ENCODE assay signal across 1 cellular context in the genomic region with DNA sequence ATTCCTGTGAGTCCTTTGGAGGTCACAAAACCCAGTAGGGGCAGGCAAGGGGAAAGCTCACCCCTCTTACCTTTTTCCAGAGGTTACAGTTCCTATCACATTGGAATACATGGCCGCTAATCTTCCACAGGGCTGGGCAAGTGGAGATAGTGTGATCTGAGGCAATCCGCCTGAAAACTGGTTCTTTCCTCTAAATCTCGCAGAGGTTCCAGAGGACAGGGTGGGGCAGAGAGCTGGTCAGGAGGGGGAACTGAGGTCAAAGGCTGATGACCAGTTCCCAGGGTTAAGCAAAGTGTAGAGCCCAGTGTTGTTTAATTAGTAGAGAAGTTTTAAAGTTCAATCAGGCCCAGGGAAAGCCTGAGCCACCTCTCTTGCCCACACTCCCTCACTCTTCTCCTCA.
A peak's percentile ranks its signal among the peaks of the same experiment; 100 is the strongest.
TF ChIP-seq lines count a peak whose summit lies in the region.

A gene (minus strand): TSS at position 179 of the 400 bp plus-strand sequence. CDS start 68 bp downstream, at position 111.

TF ChIP-seq in HepG2, 621 proteins besides CTCF, POLR2A, EP300 and RAD21 (continued from another document and continues in another):
- no peak for TF ChIP-seq ATAD3A (CRISPR knock-in tag; IDR thresholded peaks at IDR 0.05)
- TF ChIP-seq HNRNPK (IDR thresholded peaks at IDR 0.05; ENCODE audit: low read depth, low read length, poor library complexity, severe bottlenecking): no peak
- TF ChIP-seq KMT2A (CRISPR knock-in tag; IDR thresholded peaks at IDR 0.05): 0 out of 2 replicates have a peak, but pooled peaks have one; percentile 60
- TF ChIP-seq, protein P1, sequence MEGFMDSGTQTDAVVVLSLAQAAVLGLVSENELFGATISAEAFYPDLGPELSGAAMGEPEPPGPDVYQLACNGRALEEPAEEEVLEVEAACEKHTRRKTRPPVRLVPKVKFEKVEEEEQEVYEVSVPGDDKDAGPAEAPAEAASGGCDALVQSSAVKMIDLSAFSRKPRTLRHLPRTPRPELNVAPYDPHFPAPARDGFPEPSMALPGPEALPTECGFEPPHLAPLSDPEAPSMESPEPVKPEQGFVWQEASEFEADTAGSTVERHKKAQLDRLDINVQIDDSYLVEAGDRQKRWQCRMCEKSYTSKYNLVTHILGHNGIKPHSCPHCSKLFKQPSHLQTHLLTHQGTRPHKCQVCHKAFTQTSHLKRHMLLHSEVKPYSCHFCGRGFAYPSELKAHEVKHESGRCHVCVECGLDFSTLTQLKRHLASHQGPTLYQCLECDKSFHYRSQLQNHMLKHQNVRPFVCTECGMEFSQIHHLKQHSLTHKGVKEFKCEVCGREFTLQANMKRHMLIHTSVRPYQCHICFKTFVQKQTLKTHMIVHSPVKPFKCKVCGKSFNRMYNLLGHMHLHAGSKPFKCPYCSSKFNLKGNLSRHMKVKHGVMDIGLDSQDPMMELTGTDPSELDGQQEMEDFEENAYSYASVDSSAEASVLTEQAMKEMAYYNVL (CRISPR knock-in tag; IDR thresholded peaks at IDR 0.05; ENCODE audit: borderline replicate concordance): no peak
- no peak for TF ChIP-seq ZFYVE20 (CRISPR knock-in tag; IDR thresholded peaks at IDR 0.05; ENCODE audit: borderline replicate concordance, low read depth)
- TF ChIP-seq ZNF761 (CRISPR knock-in tag; conservative IDR thresholded peaks at IDR 0.05): no peak
- peak; percentile 51; the same call in 1 of the 2 replicates for TF ChIP-seq TARDBP (CRISPR knock-in tag; IDR thresholded peaks at IDR 0.05)
- TF ChIP-seq CHD2 (IDR thresholded peaks at IDR 0.05; ENCODE audit: low read depth, low read length): peak; percentile 82
- TF ChIP-seq, protein P2, sequence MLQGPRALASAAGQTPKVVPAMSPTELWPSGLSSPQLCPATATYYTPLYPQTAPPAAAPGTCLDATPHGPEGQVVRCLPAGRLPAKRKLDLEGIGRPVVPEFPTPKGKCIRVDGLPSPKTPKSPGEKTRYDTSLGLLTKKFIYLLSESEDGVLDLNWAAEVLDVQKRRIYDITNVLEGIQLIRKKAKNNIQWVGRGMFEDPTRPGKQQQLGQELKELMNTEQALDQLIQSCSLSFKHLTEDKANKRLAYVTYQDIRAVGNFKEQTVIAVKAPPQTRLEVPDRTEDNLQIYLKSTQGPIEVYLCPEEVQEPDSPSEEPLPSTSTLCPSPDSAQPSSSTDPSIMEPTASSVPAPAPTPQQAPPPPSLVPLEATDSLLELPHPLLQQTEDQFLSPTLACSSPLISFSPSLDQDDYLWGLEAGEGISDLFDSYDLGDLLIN (CRISPR knock-in tag; IDR thresholded peaks at IDR 0.05; ENCODE audit: borderline replicate concordance): no peak
- TF ChIP-seq, protein P3, sequence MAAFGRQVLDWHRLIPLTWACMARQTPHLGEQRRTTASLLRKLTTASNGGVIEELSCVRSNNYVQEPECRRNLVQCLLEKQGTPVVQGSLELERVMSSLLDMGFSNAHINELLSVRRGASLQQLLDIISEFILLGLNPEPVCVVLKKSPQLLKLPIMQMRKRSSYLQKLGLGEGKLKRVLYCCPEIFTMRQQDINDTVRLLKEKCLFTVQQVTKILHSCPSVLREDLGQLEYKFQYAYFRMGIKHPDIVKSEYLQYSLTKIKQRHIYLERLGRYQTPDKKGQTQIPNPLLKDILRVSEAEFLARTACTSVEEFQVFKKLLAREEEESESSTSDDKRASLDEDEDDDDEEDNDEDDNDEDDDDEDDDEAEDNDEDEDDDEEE (CRISPR knock-in tag; IDR thresholded peaks at IDR 0.05): no peak
- TF ChIP-seq ZNF496 (CRISPR knock-in tag; IDR thresholded peaks at IDR 0.05; ENCODE audit: insufficient replicate concordance): no peak
- TF ChIP-seq NR2F6 (IDR thresholded peaks at IDR 0.05): peak; percentile 81
- TF ChIP-seq NR2F6 (CRISPR knock-in tag; IDR thresholded peaks at IDR 0.05): peak; percentile 83
- no peak for TF ChIP-seq ZNF333 (CRISPR knock-in tag; IDR thresholded peaks at IDR 0.05; ENCODE audit: borderline replicate concordance)
- TF ChIP-seq, protein P4, sequence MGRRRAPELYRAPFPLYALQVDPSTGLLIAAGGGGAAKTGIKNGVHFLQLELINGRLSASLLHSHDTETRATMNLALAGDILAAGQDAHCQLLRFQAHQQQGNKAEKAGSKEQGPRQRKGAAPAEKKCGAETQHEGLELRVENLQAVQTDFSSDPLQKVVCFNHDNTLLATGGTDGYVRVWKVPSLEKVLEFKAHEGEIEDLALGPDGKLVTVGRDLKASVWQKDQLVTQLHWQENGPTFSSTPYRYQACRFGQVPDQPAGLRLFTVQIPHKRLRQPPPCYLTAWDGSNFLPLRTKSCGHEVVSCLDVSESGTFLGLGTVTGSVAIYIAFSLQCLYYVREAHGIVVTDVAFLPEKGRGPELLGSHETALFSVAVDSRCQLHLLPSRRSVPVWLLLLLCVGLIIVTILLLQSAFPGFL (CRISPR knock-in tag; IDR thresholded peaks at IDR 0.05): no peak
- no peak for TF ChIP-seq LCORL (IDR thresholded peaks at IDR 0.05)
- peak; percentile 70 for TF ChIP-seq LCORL (CRISPR knock-in tag; IDR thresholded peaks at IDR 0.05)
- TF ChIP-seq ZNF350 (CRISPR knock-in tag; IDR thresholded peaks at IDR 0.05; ENCODE audit: borderline replicate concordance, low read depth): peak; percentile 32; the same call in 1 of the 2 replicates
- TF ChIP-seq ZNF282 (IDR thresholded peaks at IDR 0.05; ENCODE audit: partially characterized antibody): no peak
- TF ChIP-seq RFX5 (IDR thresholded peaks at IDR 0.05; ENCODE audit: low read depth, low read length): no peak
- no peak for TF ChIP-seq ZNF841 (CRISPR knock-in tag; IDR thresholded peaks at IDR 0.05; ENCODE audit: borderline replicate concordance)
- TF ChIP-seq, protein P5, sequence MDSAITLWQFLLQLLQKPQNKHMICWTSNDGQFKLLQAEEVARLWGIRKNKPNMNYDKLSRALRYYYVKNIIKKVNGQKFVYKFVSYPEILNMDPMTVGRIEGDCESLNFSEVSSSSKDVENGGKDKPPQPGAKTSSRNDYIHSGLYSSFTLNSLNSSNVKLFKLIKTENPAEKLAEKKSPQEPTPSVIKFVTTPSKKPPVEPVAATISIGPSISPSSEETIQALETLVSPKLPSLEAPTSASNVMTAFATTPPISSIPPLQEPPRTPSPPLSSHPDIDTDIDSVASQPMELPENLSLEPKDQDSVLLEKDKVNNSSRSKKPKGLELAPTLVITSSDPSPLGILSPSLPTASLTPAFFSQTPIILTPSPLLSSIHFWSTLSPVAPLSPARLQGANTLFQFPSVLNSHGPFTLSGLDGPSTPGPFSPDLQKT (CRISPR knock-in tag; IDR thresholded peaks at IDR 0.05; ENCODE audit: borderline replicate concordance): no peak
- TF ChIP-seq, protein P6, sequence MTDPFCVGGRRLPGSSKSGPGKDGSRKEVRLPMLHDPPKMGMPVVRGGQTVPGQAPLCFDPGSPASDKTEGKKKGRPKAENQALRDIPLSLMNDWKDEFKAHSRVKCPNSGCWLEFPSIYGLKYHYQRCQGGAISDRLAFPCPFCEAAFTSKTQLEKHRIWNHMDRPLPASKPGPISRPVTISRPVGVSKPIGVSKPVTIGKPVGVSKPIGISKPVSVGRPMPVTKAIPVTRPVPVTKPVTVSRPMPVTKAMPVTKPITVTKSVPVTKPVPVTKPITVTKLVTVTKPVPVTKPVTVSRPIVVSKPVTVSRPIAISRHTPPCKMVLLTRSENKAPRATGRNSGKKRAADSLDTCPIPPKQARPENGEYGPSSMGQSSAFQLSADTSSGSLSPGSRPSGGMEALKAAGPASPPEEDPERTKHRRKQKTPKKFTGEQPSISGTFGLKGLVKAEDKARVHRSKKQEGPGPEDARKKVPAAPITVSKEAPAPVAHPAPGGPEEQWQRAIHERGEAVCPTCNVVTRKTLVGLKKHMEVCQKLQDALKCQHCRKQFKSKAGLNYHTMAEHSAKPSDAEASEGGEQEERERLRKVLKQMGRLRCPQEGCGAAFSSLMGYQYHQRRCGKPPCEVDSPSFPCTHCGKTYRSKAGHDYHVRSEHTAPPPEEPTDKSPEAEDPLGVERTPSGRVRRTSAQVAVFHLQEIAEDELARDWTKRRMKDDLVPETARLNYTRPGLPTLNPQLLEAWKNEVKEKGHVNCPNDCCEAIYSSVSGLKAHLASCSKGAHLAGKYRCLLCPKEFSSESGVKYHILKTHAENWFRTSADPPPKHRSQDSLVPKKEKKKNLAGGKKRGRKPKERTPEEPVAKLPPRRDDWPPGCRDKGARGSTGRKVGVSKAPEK (CRISPR knock-in tag; IDR thresholded peaks at IDR 0.05; ENCODE audit: borderline replicate concordance): no peak
- TF ChIP-seq, protein P7, sequence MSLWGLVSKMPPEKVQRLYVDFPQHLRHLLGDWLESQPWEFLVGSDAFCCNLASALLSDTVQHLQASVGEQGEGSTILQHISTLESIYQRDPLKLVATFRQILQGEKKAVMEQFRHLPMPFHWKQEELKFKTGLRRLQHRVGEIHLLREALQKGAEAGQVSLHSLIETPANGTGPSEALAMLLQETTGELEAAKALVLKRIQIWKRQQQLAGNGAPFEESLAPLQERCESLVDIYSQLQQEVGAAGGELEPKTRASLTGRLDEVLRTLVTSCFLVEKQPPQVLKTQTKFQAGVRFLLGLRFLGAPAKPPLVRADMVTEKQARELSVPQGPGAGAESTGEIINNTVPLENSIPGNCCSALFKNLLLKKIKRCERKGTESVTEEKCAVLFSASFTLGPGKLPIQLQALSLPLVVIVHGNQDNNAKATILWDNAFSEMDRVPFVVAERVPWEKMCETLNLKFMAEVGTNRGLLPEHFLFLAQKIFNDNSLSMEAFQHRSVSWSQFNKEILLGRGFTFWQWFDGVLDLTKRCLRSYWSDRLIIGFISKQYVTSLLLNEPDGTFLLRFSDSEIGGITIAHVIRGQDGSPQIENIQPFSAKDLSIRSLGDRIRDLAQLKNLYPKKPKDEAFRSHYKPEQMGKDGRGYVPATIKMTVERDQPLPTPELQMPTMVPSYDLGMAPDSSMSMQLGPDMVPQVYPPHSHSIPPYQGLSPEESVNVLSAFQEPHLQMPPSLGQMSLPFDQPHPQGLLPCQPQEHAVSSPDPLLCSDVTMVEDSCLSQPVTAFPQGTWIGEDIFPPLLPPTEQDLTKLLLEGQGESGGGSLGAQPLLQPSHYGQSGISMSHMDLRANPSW (CRISPR knock-in tag; IDR thresholded peaks at IDR 0.05; ENCODE audit: borderline replicate concordance): no peak
- TF ChIP-seq DPF2 (CRISPR knock-in tag; IDR thresholded peaks at IDR 0.05; ENCODE audit: borderline replicate concordance, low read depth): no peak
- TF ChIP-seq CREB1 (IDR thresholded peaks at IDR 0.05): no peak
- TF ChIP-seq CREB1 (CRISPR knock-in tag; IDR thresholded peaks at IDR 0.05): 0 out of 2 replicates have a peak, but pooled peaks have one; percentile 25
- no peak for TF ChIP-seq SMAD1 (CRISPR knock-in tag; IDR thresholded peaks at IDR 0.05; ENCODE audit: borderline replicate concordance, low read depth)
- no peak for TF ChIP-seq ZNF121 (CRISPR knock-in tag; IDR thresholded peaks at IDR 0.05)
- peak; percentile 89 for TF ChIP-seq HNF4G (IDR thresholded peaks at IDR 0.05; ENCODE audit: borderline replicate concordance, low read depth, low read length)
- TF ChIP-seq HNF4G (CRISPR knock-in tag; IDR thresholded peaks at IDR 0.05; ENCODE audit: borderline replicate concordance, low read depth): no peak
- TF ChIP-seq JUND (CRISPR knock-in tag; IDR thresholded peaks at IDR 0.05): no peak
- no peak for TF ChIP-seq ZNF530 (CRISPR knock-in tag; IDR thresholded peaks at IDR 0.05; ENCODE audit: low read depth)
- no peak for TF ChIP-seq SCMH1 (CRISPR knock-in tag; IDR thresholded peaks at IDR 0.05; ENCODE audit: borderline replicate concordance)
- TF ChIP-seq CAMTA2 (CRISPR knock-in tag; IDR thresholded peaks at IDR 0.05; ENCODE audit: borderline replicate concordance): no peak
- TF ChIP-seq, protein P8, sequence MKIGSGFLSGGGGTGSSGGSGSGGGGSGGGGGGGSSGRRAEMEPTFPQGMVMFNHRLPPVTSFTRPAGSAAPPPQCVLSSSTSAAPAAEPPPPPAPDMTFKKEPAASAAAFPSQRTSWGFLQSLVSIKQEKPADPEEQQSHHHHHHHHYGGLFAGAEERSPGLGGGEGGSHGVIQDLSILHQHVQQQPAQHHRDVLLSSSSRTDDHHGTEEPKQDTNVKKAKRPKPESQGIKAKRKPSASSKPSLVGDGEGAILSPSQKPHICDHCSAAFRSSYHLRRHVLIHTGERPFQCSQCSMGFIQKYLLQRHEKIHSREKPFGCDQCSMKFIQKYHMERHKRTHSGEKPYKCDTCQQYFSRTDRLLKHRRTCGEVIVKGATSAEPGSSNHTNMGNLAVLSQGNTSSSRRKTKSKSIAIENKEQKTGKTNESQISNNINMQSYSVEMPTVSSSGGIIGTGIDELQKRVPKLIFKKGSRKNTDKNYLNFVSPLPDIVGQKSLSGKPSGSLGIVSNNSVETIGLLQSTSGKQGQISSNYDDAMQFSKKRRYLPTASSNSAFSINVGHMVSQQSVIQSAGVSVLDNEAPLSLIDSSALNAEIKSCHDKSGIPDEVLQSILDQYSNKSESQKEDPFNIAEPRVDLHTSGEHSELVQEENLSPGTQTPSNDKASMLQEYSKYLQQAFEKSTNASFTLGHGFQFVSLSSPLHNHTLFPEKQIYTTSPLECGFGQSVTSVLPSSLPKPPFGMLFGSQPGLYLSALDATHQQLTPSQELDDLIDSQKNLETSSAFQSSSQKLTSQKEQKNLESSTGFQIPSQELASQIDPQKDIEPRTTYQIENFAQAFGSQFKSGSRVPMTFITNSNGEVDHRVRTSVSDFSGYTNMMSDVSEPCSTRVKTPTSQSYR (CRISPR knock-in tag; IDR thresholded peaks at IDR 0.05; ENCODE audit: borderline replicate concordance): no peak
- TF ChIP-seq ZNF431 (CRISPR knock-in tag; IDR thresholded peaks at IDR 0.05; ENCODE audit: borderline replicate concordance, low read depth): no peak
- TF ChIP-seq HDAC2 (CRISPR knock-in tag; IDR thresholded peaks at IDR 0.05): 0 out of 2 replicates have a peak, but pooled peaks have one; percentile 18
- no peak for TF ChIP-seq ZNF567 (CRISPR knock-in tag; IDR thresholded peaks at IDR 0.05; ENCODE audit: borderline replicate concordance)
- TF ChIP-seq TBX2 (CRISPR knock-in tag; IDR thresholded peaks at IDR 0.05; ENCODE audit: borderline replicate concordance): peak; percentile 49; the same call in 1 of the 2 replicates
- TF ChIP-seq, protein P9, sequence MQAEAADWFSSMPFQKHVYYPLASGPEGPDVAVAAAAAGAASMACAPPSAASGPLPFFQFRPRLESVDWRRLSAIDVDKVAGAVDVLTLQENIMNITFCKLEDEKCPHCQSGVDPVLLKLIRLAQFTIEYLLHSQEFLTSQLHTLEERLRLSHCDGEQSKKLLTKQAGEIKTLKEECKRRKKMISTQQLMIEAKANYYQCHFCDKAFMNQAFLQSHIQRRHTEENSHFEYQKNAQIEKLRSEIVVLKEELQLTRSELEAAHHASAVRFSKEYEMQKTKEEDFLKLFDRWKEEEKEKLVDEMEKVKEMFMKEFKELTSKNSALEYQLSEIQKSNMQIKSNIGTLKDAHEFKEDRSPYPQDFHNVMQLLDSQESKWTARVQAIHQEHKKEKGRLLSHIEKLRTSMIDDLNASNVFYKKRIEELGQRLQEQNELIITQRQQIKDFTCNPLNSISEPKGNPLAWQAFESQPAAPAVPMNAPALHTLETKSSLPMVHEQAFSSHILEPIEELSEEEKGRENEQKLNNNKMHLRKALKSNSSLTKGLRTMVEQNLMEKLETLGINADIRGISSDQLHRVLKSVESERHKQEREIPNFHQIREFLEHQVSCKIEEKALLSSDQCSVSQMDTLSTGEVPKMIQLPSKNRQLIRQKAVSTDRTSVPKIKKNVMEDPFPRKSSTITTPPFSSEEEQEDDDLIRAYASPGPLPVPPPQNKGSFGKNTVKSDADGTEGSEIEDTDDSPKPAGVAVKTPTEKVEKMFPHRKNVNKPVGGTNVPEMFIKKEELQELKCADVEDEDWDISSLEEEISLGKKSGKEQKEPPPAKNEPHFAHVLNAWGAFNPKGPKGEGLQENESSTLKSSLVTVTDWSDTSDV (CRISPR knock-in tag; IDR thresholded peaks at IDR 0.05): no peak
- TF ChIP-seq PCBP2 (optimal IDR thresholded peaks at IDR 0.05; ENCODE audit: low read depth, low read length, poor library complexity, severe bottlenecking): no peak
